20 cellular contexts compared by ENCODE assay signal in the genomic region with DNA sequence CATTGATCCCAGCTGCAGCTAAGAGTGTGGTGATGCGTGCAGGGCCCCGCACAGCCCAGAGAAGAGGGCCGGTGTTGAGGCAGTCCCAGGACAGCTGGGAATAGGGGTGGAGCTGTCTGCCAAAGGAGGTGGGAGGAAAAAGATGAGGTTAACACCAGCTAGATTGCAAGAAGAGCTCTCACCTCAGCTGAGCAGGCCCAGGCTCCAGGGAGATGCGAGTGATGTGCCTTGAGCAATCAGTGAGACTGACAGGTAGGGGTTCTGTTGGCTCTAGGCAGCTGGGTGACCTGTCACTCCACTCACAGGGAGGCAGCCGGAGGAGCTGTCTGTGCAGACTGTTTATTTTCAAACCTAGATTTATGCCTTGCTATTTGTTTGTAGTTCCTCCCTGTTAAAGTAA.
DNase-seq lines count a peak whose midpoint lies in the region; ATAC-seq and TF ChIP-seq lines count a peak whose summit lies in the region.
"Had no signal": no experiment of that assay in that cellular context is flagged by ENCODE, and none has a peak within 500 bp of the region (broad histone marks: within the 10 kb centered on the region; RNA-seq: fewer than 3 reads in every experiment).

No MANE protein-coding gene starts in this region.

- no peak overlapping the region for H2BK120ac ChIP-seq in mesendoderm (ENCODE audit: low read depth, low read length)

- no peak overlapping the region for H3K9ac ChIP-seq in mesendoderm (ENCODE audit: low read length)

- H2BK15ac ChIP-seq in mesendoderm (replicated peaks; ENCODE audit: low read depth) = no peak overlapping the region

- no peaks in the 10 kb centered on the region for H3K36me3 Mint-ChIP-seq in GM23338 (ENCODE audit: low read depth)

- H3K9me2 ChIP-seq in GM23338 (ENCODE audit: insufficient read depth) = 0 out of 2 replicates have a peak, but pooled peaks cover 4% of the 10 kb centered on the region

- H3K79me2 ChIP-seq in GM23338 (replicated peaks; ENCODE audit: insufficient read depth) = no peaks in the 10 kb centered on the region
- no peaks in the 10 kb centered on the region for H3K79me2 ChIP-seq in mesendoderm (ENCODE audit: control insufficient read depth, insufficient read depth, low read length)
- H3K79me2 ChIP-seq in osteoblast (ENCODE audit: insufficient read depth, low read length) = no peaks in the 10 kb centered on the region

- H3K27me3 ChIP-seq in GM23338 (ENCODE audit: insufficient read depth) (no peaks in the 10 kb centered on the region), mesendoderm (ENCODE audit: insufficient read depth, low read length, poor library complexity) (no peaks in the 10 kb centered on the region), osteoblast (ENCODE audit: insufficient read depth, low read length) (peaks cover 5% of the 10 kb centered on the region)
- H3K27me3 ChIP-seq: SJSA1 had no signal

- H3K4me2 ChIP-seq in GM23338 (no peak overlapping the region), mesendoderm (ENCODE audit: low read length) (no peak overlapping the region), osteoblast (ENCODE audit: insufficient read depth, low read length) (no peak overlapping the region)

- H3K36me3 ChIP-seq in GM23338 (ENCODE audit: insufficient read depth) (no peaks in the 10 kb centered on the region), mesendoderm (ENCODE audit: control insufficient read depth, insufficient read depth, low read length) (no peaks in the 10 kb centered on the region), osteoblast (ENCODE audit: insufficient read depth, low read length) (no peaks in the 10 kb centered on the region)
- H3K36me3 ChIP-seq: SJSA1 had no signal

- no peaks in the 10 kb centered on the region for H3K9me3 ChIP-seq in osteoblast (ENCODE audit: low read depth, low read length)
- H3K9me3 ChIP-seq: SJSA1 had no signal

- H3K27ac Mint-ChIP-seq in GM23338 = no peak overlapping the region

- H2BK5ac ChIP-seq in mesendoderm (ENCODE audit: low read length) = no peak overlapping the region

- no peak overlapping the region for H3K56ac ChIP-seq in mesendoderm (ENCODE audit: low read length)

- H3K9me3 Mint-ChIP-seq in GM23338 = no peaks in the 10 kb centered on the region

- H3K27ac ChIP-seq in GM23338 (ENCODE audit: low read depth) = no peak overlapping the region
- H3K27ac ChIP-seq in VCaP = peak overlapping the region; percentile 53
- H3K27ac ChIP-seq in mesendoderm (ENCODE audit: low read depth, low read length) = no peak overlapping the region
- H3K27ac ChIP-seq in osteoblast (ENCODE audit: low read depth, low read length) = no peak overlapping the region
- H3K27ac ChIP-seq: SJSA1 had no signal

- H3K4me1 ChIP-seq in GM23338 (ENCODE audit: insufficient read depth) (no peaks in the 10 kb centered on the region), mesendoderm (ENCODE audit: control insufficient read depth, low read depth, low read length) (no peaks in the 10 kb centered on the region), osteoblast (ENCODE audit: insufficient read depth, low read length) (no peaks in the 10 kb centered on the region)

- no peaks in the 10 kb centered on the region for H3K79me1 ChIP-seq in mesendoderm (ENCODE audit: low read length)

- ATAC-seq in GM23338 (peak; percentile 48), HG03196 (IDR thresholded peaks at IDR 0.05; ENCODE audit: unreplicated experiment) (no peak), GM21529 (IDR thresholded peaks at IDR 0.05; ENCODE audit: unreplicated experiment) (no peak), HG03108 (IDR thresholded peaks at IDR 0.05; ENCODE audit: unreplicated experiment) (no peak)
- ATAC-seq: PC-3 had no signal

- no peak overlapping the region for H3K4ac ChIP-seq in mesendoderm (ENCODE audit: low read depth, low read length)

- no peaks in the 10 kb centered on the region for H3K4me1 Mint-ChIP-seq in GM23338

- no peak overlapping the region for H4K8ac ChIP-seq in mesendoderm (ENCODE audit: low read depth, low read length)

- H3K18ac ChIP-seq in mesendoderm (ENCODE audit: low read length) = no peak overlapping the region

- TF ChIP-seq CTCF in GM23338 (conservative IDR thresholded peaks at IDR 0.05; ENCODE audit: low read depth in 2 of 2) = no peak
- TF ChIP-seq CTCF in VCaP (conservative IDR thresholded peaks at IDR 0.05) = no peak
- TF ChIP-seq CTCF in osteoblast (IDR thresholded peaks at IDR 0.05; ENCODE audit: extremely low read depth, low read depth, low read length) = no peak

- no peaks in the 10 kb centered on the region for H3F3A ChIP-seq in GM23338 (replicated peaks; ENCODE audit: low read depth)

- DNase-seq in GM23338 (ENCODE audit: low spot score) (no peak), mesendoderm (peak; percentile 15), osteoblast (ENCODE audit: insufficient read length, low spot score, missing footprints) (no peak), midbrain (lab: John Stamatoyannopoulos, UW) (no peak)
- DNase-seq: 8988T; ACHN; DMS153; DND-41; KG1; MM.1S; NCI-H2029; NCI-H524 treated with DMSO at 0.1 percent for 48 hours; NCI-H774; NK-92 treated with Interleukin-12 subunit alpha and Interleukin-12 subunit beta, amount 100 ng/mL, for 24 hours; PC-3 had no signal

- H3K4me3 Mint-ChIP-seq in GM23338 = no peak overlapping the region

- no peak overlapping the region for H3K23ac ChIP-seq in mesendoderm (ENCODE audit: low read length)

- no peak overlapping the region for H2AK5ac ChIP-seq in mesendoderm (ENCODE audit: low read length)

- H3K4me3 ChIP-seq in GM23338 (no peak overlapping the region), mesendoderm (ENCODE audit: low read length) (no peak overlapping the region), osteoblast (ENCODE audit: insufficient read depth, low read length) (no peak overlapping the region)
- H3K4me3 ChIP-seq: SJSA1 had no signal

- H4K5ac ChIP-seq in mesendoderm (ENCODE audit: low read length) = no peak overlapping the region

- H3K27me3 Mint-ChIP-seq in GM23338 (ENCODE audit: insufficient read depth, low read depth, poor library complexity) = peaks cover 6% of the 10 kb centered on the region

- no peaks in the 10 kb centered on the region for H4K20me1 ChIP-seq in GM23338 (replicated peaks; ENCODE audit: insufficient read depth)
- no peaks in the 10 kb centered on the region for H4K20me1 ChIP-seq in osteoblast (ENCODE audit: insufficient read depth, low read length)

- H2AFZ ChIP-seq in GM23338 (0 out of 2 replicates have a peak overlapping the region, but pooled peaks have one; percentile 80), osteoblast (ENCODE audit: low read length) (peak overlapping the region; percentile 20)

- WGBS in mesendoderm (ENCODE audit: extremely low coverage, insufficient coverage, low lambda C conversion rate) = no CpG with 5 or more reads among the region's 5 CpGs

TF ChIP-seq in GM23338, 12 proteins besides CTCF, POLR2A, EP300 and RAD21 (continues in another document):
- no peak for TF ChIP-seq EZH2 (IDR thresholded peaks at IDR 0.05; ENCODE audit: low read depth, unreplicated experiment)
- TF ChIP-seq CREB1 (CRISPR knock-in tag; IDR thresholded peaks at IDR 0.05; ENCODE audit: low read depth) = no peak
- TF ChIP-seq POLR2AphosphoS5 (IDR thresholded peaks at IDR 0.05; ENCODE audit: low read depth) = no peak
- TF ChIP-seq NANOG (IDR thresholded peaks at IDR 0.05; ENCODE audit: borderline replicate concordance) = no peak
- TF ChIP-seq, protein P1, sequence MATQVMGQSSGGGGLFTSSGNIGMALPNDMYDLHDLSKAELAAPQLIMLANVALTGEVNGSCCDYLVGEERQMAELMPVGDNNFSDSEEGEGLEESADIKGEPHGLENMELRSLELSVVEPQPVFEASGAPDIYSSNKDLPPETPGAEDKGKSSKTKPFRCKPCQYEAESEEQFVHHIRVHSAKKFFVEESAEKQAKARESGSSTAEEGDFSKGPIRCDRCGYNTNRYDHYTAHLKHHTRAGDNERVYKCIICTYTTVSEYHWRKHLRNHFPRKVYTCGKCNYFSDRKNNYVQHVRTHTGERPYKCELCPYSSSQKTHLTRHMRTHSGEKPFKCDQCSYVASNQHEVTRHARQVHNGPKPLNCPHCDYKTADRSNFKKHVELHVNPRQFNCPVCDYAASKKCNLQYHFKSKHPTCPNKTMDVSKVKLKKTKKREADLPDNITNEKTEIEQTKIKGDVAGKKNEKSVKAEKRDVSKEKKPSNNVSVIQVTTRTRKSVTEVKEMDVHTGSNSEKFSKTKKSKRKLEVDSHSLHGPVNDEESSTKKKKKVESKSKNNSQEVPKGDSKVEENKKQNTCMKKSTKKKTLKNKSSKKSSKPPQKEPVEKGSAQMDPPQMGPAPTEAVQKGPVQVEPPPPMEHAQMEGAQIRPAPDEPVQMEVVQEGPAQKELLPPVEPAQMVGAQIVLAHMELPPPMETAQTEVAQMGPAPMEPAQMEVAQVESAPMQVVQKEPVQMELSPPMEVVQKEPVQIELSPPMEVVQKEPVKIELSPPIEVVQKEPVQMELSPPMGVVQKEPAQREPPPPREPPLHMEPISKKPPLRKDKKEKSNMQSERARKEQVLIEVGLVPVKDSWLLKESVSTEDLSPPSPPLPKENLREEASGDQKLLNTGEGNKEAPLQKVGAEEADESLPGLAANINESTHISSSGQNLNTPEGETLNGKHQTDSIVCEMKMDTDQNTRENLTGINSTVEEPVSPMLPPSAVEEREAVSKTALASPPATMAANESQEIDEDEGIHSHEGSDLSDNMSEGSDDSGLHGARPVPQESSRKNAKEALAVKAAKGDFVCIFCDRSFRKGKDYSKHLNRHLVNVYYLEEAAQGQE (IDR thresholded peaks at IDR 0.05; ENCODE audit: unreplicated experiment) = no peak
